1 cellular context compared by ENCODE assay signal in genomic region chr15:96209285-96209735, GRCh38.
TF ChIP-seq lines count a peak whose summit lies in the region.

No MANE protein-coding gene starts in this region.

TF ChIP-seq in K562, 482 proteins besides CTCF, POLR2A, EP300 and RAD21 (continued from another document):
- TF ChIP-seq ZNF395 (CRISPR knock-in tag; IDR thresholded peaks at IDR 0.05) (no peak), ZNF121 (CRISPR knock-in tag; conservative IDR thresholded peaks at IDR 0.05) (no peak), BRF2 (IDR thresholded peaks at IDR 0.05; ENCODE audit: borderline replicate concordance, insufficient read depth, insufficient read length) (no peak), MYBL2 (IDR thresholded peaks at IDR 0.05; ENCODE audit: low read depth) (no peak), MYBL2 (CRISPR knock-in tag; IDR thresholded peaks at IDR 0.05; ENCODE audit: borderline replicate concordance) (no peak), STAT5A (IDR thresholded peaks at IDR 0.05; ENCODE audit: borderline replicate concordance, low read length) (no peak)
